In genomic region chr14:22537436-22538310, GRCh38 we compare ENCODE assay signal across 9 cellular contexts. TPM values are rescaled to one million over a fixed set of nuclear protein-coding genes. Genes with fewer than 3 reads are reported as not detected.
A peak's percentile ranks its signal among the peaks of the same experiment; 100 is the strongest.
DNase-seq lines count a peak whose midpoint lies in the region; ATAC-seq, FAIRE-seq and TF ChIP-seq lines count a peak whose summit lies in the region.
"Had no signal": no experiment of that assay in that cellular context is flagged by ENCODE, and none has a peak within 500 bp of the region (broad histone marks: within the 10 kb centered on the region; RNA-seq: fewer than 3 reads in every experiment).

No MANE protein-coding gene starts in this region.

- no peak for TF ChIP-seq CTCF in Peyer's patch (IDR thresholded peaks at IDR 0.05)
- TF ChIP-seq CTCF in colonic mucosa (IDR thresholded peaks at IDR 0.05), result no peak
- TF ChIP-seq CTCF in progenitor cell of endocrine pancreas (IDR thresholded peaks at IDR 0.05; ENCODE audit: unreplicated experiment), result no peak

- no peak for TF ChIP-seq POLR2A in GM12891 (IDR thresholded peaks at IDR 0.05; ENCODE audit: low read depth, low read length)
- no peak for TF ChIP-seq POLR2A in Peyer's patch (IDR thresholded peaks at IDR 0.05)

- H3K9me3 ChIP-seq in Peyer's patch, result no peaks in the 10 kb centered on the region
- no peaks in the 10 kb centered on the region for H3K9me3 ChIP-seq in colonic mucosa
- no peaks in the 10 kb centered on the region for H3K9me3 ChIP-seq in skeletal muscle tissue (ENCODE audit: control insufficient read depth in 3 of 3, low read length in 3 of 3)

- no peak for DNase-seq in GM12891 (ENCODE audit: insufficient read length, low spot score)
- no peak for DNase-seq in Peyer's patch
- DNase-seq in colonic mucosa, result no peak
- no peak for DNase-seq in KG1 (lab: John Stamatoyannopoulos, UW)
- no peak for DNase-seq in progenitor cell of endocrine pancreas (ENCODE audit: low spot score, unreplicated experiment)
- DNase-seq in NCI-H1417 treated with DMSO at 0.1 percent for 48 hours (lab: John Stamatoyannopoulos, UW), result no peak
- DNase-seq: activated gamma-delta T cell had no signal

- peak overlapping the region in 1 of 2 donors; percentile 19 for H3K9ac ChIP-seq in colonic mucosa (ENCODE audit: low read depth in 2 of 2, low read length in 2 of 2)
- no peak overlapping the region for H3K9ac ChIP-seq in skeletal muscle tissue (ENCODE audit: low read depth in 1 of 3, low read length in 3 of 3)

- no peak overlapping the region for H3K4me3 Mint-ChIP-seq in progenitor cell of endocrine pancreas (ENCODE audit: low read depth)

- H3K27ac ChIP-seq in Peyer's patch (peak overlapping the region; percentile 51 to 75 (median 56)), colonic mucosa (peak overlapping the region; percentile 57), skeletal muscle tissue (ENCODE audit: low read depth, low read length) (peak overlapping the region; percentile 31)

- H3K27ac Mint-ChIP-seq in progenitor cell of endocrine pancreas, result no peak overlapping the region

- H3K36me3 ChIP-seq in Peyer's patch (no peaks in the 10 kb centered on the region), colonic mucosa (no peaks in the 10 kb centered on the region), skeletal muscle tissue (ENCODE audit: control insufficient read depth in 3 of 3, insufficient read depth in 3 of 3, low read length in 3 of 3) (no peaks in the 10 kb centered on the region)

- H3K9me3 Mint-ChIP-seq in progenitor cell of endocrine pancreas (ENCODE audit: low read depth), result no peaks in the 10 kb centered on the region

- H3K27me3 ChIP-seq in Peyer's patch, result no peaks in the 10 kb centered on the region
- H3K27me3 ChIP-seq in colonic mucosa, result no peaks in the 10 kb centered on the region
- H3K27me3 ChIP-seq in skeletal muscle tissue (ENCODE audit: control insufficient read depth in 3 of 3, insufficient read depth in 3 of 3, low read length in 3 of 3), result no peaks in the 10 kb centered on the region

- H3K4me1 Mint-ChIP-seq in progenitor cell of endocrine pancreas (ENCODE audit: low read depth), result no peaks in the 10 kb centered on the region

- intact Hi-C loops in colonic mucosa (cut with DNase I), result no loop called here

- H3K4me1 ChIP-seq in Peyer's patch (peaks cover 0 to 5% (median 1%) of the 10 kb centered on the region in 4 donors), colonic mucosa (no peaks in the 10 kb centered on the region), skeletal muscle tissue (ENCODE audit: control insufficient read depth in 3 of 3, insufficient read depth in 3 of 3, low read length in 3 of 3) (peaks cover 3 to 17% (median 4%) of the 10 kb centered on the region in 3 donors)

- ATAC-seq in GM21381 (IDR thresholded peaks at IDR 0.05; ENCODE audit: unreplicated experiment), result no peak

- FAIRE-seq in GM12891 (lab: Jason Lieb, UNC), result peak; percentile 72

- H3K27me3 Mint-ChIP-seq in progenitor cell of endocrine pancreas, result peaks cover 5% of the 10 kb centered on the region

- no peak overlapping the region for H3K4me3 ChIP-seq in Peyer's patch
- H3K4me3 ChIP-seq in colonic mucosa, result no peak overlapping the region
- peak overlapping the region in 1 of 3 donors; percentile 7 for H3K4me3 ChIP-seq in skeletal muscle tissue (ENCODE audit: low read length in 3 of 3)

- no peaks in the 10 kb centered on the region for H3K36me3 Mint-ChIP-seq in progenitor cell of endocrine pancreas (ENCODE audit: insufficient read depth)

TF ChIP-seq in GM12891, 5 proteins besides CTCF, POLR2A, EP300 and RAD21:
- TF ChIP-seq TAF1 (IDR thresholded peaks at IDR 0.05; ENCODE audit: low read depth, low read length) (no peak), SPI1 (IDR thresholded peaks at IDR 0.05; ENCODE audit: low read depth, low read length) (no peak), POU2F2 (IDR thresholded peaks at IDR 0.05; ENCODE audit: low read depth, low read length) (no peak)

RNA-seq across cellular contexts. Expression of gene DAD1, which starts 51.4 kb away (rescaled TPM):
- polyA plus RNA-seq in GM12891 (2012; ENCODE audit: low read depth, missing spikeins), result 280 TPM
- 100 to 1,000 TPM in 2 of 4 donors, 10 to 100 TPM in 2; 52.0 to 173 (median 123) TPM for total RNA-seq in Peyer's patch
- 100 to 1,000 TPM; 163 to 219 TPM for total RNA-seq in colonic mucosa
- total RNA-seq in skeletal muscle tissue, result 244 TPM
- 149 and 150 TPM in 2 replicates for total RNA-seq in progenitor cell of endocrine pancreas
